25 cellular contexts compared by ENCODE assay signal in the genomic region with DNA sequence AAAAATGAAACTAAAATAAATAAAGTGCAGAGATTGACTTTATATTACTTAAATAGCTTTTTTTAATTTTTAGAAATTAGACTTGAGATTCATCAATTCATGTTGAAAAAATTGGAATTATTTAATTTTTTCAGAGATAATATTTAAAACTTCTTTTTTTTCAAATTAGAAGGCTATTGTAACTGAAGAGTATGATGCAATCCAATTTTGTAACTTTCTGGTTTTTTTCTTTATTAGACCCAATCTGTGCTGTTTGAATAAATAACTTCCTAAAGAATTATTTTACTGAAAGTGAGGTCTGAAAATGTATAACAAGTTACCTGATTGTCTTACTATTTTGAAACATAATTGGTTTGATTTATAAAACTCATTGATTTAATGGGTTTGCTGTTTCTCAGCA.
DNase-seq lines count a peak whose midpoint lies in the region; ATAC-seq, FAIRE-seq and TF ChIP-seq lines count a peak whose summit lies in the region.
"Had no signal": no experiment of that assay in that cellular context is flagged by ENCODE, and none has a peak within 500 bp of the region (broad histone marks: within the 10 kb centered on the region; RNA-seq: fewer than 3 reads in every experiment).

No MANE protein-coding gene starts in this region.

- H3K27me3 ChIP-seq in K562 (ENCODE audit: control insufficient read depth in 2 of 2, insufficient read depth in 2 of 2, low read length in 2 of 2) = no peaks in the 10 kb centered on the region
- no peaks in the 10 kb centered on the region for H3K27me3 ChIP-seq in thoracic aorta (replicated peaks; ENCODE audit: insufficient read depth)
- H3K27me3 ChIP-seq: Peyer's patch had no signal

- H3K9me1 ChIP-seq in K562 (ENCODE audit: control insufficient read depth, insufficient read depth, low read length) = no peaks in the 10 kb centered on the region

- no peak for TF ChIP-seq RAD21 in K562 (CRISPR knock-in tag; conservative IDR thresholded peaks at IDR 0.05 in 1 of 2, IDR thresholded peaks at IDR 0.05 in 1 of 2)

- intact Hi-C loops in K562 (cut with micrococcal nuclease) = no loop called here

- H3K9me3 ChIP-seq in K562 (replicated peaks; ENCODE audit: control insufficient read depth, insufficient read depth, low read depth, low read length) (no peaks in the 10 kb centered on the region), thoracic aorta (no peaks in the 10 kb centered on the region)
- H3K9me3 ChIP-seq: A549, Caco-2, Peyer's patch had no signal

- TF ChIP-seq CTCF in K562 (IDR thresholded peaks at IDR 0.05 in 2 of 3, conservative IDR thresholded peaks at IDR 0.05 in 1 of 3; ENCODE audit: insufficient read depth in 2 of 3, low read depth in 1 of 3, low read length in 3 of 3) (no peak), fibroblast of the aortic adventitia (IDR thresholded peaks at IDR 0.05; ENCODE audit: insufficient read depth, low read length) (no peak), thoracic aorta (IDR thresholded peaks at IDR 0.05) (no peak)

- H3K4me2 ChIP-seq in K562 (ENCODE audit: insufficient read depth, low read length) = no peak overlapping the region
- H3K4me2 ChIP-seq: A549 had no signal

- H3K79me2 ChIP-seq in K562 (ENCODE audit: control insufficient read depth, insufficient read depth, low read length) = no peaks in the 10 kb centered on the region

- H3K27ac ChIP-seq in K562 (ENCODE audit: extremely low read depth, low read depth, low read length) (no peak overlapping the region), thoracic aorta (peak overlapping the region; percentile 58 to 73)
- H3K27ac ChIP-seq: A549, C4-2B, Peyer's patch had no signal

- H3K9ac ChIP-seq in K562 (ENCODE audit: insufficient read depth in 1 of 2, low read depth in 2 of 2, low read length in 2 of 2) = no peak overlapping the region

- TF ChIP-seq EP300 in K562 (IDR thresholded peaks at IDR 0.05; ENCODE audit: low read length) = no peak

- no TSS peak for BruUV-seq in K562 (replicated peaks; lab: Mats Ljungman, UMichigan)

- ATAC-seq in K562 (no peak), thoracic aorta (ENCODE audit: insufficient number of reproducible peaks, low FRiP score, low read depth) (no peak)
- ATAC-seq: A549; CD8-positive, alpha-beta T cell had no signal

- H3K36me3 ChIP-seq in K562 (ENCODE audit: control insufficient read depth, insufficient read depth, low read length) (no peaks in the 10 kb centered on the region), thoracic aorta (no peaks in the 10 kb centered on the region)
- H3K36me3 ChIP-seq: Peyer's patch had no signal

- CTCF ChIA-PET in K562 (lab: Yijun Ruan, JAX; ENCODE audit: low intra/inter-chr PET ratio) = no interaction called here

- H3K4me1 ChIP-seq in K562 (replicated peaks in 1 of 2; ENCODE audit: control insufficient read depth in 2 of 2, insufficient read depth in 2 of 2, low read length in 2 of 2) = no peaks in the 10 kb centered on the region
- peaks cover 20 to 41% of the 10 kb centered on the region in 2 donors for H3K4me1 ChIP-seq in thoracic aorta (ENCODE audit: control insufficient read depth in 1 of 2, low read depth in 2 of 2)
- H3K4me1 ChIP-seq: A549, Peyer's patch had no signal

- H2AFZ ChIP-seq in K562 (ENCODE audit: low read depth, low read length) = no peak overlapping the region

- in situ Hi-C loops in K562 (cut with MboI) = no loop called here

- no peak for TF ChIP-seq POLR2A in K562 (conservative IDR thresholded peaks at IDR 0.05)

- H3K4me3 ChIP-seq in K562 = no peak overlapping the region
- H3K4me3 ChIP-seq in fibroblast of the aortic adventitia (ENCODE audit: low read depth, low read length) = no peak overlapping the region
- H3K4me3 ChIP-seq in thoracic aorta = peak overlapping the region; percentile 38
- H3K4me3 ChIP-seq: A549, Peyer's patch had no signal

- DNase-seq in K562 (ENCODE audit: extremely low read depth in 1 of 4, low spot score in 3 of 4) (no peak), fibroblast of the aortic adventitia (ENCODE audit: low read depth) (peak; percentile 6), thoracic aorta (ENCODE audit: low spot score) (no peak), HPDE6-E6E7 (ENCODE audit: extremely low spot score) (no peak), dedifferentiated amniotic fluid mesenchymal stem cell (ENCODE audit: extremely low spot score) (no peak), amygdala (lab: John Stamatoyannopoulos, UW) (no peak)
- DNase-seq: Caco-2; CD8-positive, alpha-beta T cell; GF-D8; GOT3; HCEC 1CT; Karpas-422; NCI-H1092; NCI-H1417 treated with DMSO at 0.1 percent for 48 hours; NCI-H1694 treated with DMSO at 0.1 percent for 48 hours; NCI-H2081; NCI-H2227 treated with DMSO at 0.1 percent for 48 hours; NCI-H69; OCI-M1; Peyer's patch; SHP77 treated with DMSO at 0.1 percent for 48 hours had no signal

- POLR2A ChIA-PET in K562 (lab: Yijun Ruan, JAX) = no interaction called here

- peak; percentile 42 for FAIRE-seq in G401.6 (lab: Jason Lieb, UNC)
- FAIRE-seq in K562 (lab: Jason Lieb, UNC) = no peak
- FAIRE-seq: A549, GM12891 had no signal

- H4K20me1 ChIP-seq in K562 (replicated peaks; ENCODE audit: control insufficient read depth, insufficient read depth, low read length) = no peaks in the 10 kb centered on the region

TF ChIP-seq in K562, 482 proteins besides CTCF, POLR2A, EP300 and RAD21 (continues in another document):
- TF ChIP-seq ETS2 (tag; IDR thresholded peaks at IDR 0.05; ENCODE audit: borderline replicate concordance, poor library complexity, severe bottlenecking) (no peak), ZNF395 (CRISPR knock-in tag; IDR thresholded peaks at IDR 0.05) (no peak), ZNF407 (IDR thresholded peaks at IDR 0.05; ENCODE audit: low read depth) (no peak), ZNF785 (CRISPR knock-in tag; IDR thresholded peaks at IDR 0.05) (no peak)
